24 cellular contexts compared by ENCODE assay signal in genomic region chr6:31397901-31398300, GRCh38. TPM values are rescaled to one million over a fixed set of nuclear protein-coding genes. Genes with fewer than 3 reads are reported as not detected.
DNase-seq lines count a peak whose midpoint lies in the region; ATAC-seq and TF ChIP-seq lines count a peak whose summit lies in the region.
"Had no signal": no experiment of that assay in that cellular context is flagged by ENCODE, and none has a peak within 500 bp of the region (broad histone marks: within the 10 kb centered on the region; RNA-seq: fewer than 3 reads in every experiment).

No MANE protein-coding gene starts in this region.

- DNase-seq in HAP-1 (ENCODE audit: low spot score in 2 of 2), result peak; percentile 42 to 62
- no peak for DNase-seq in RWPE1 (ENCODE audit: low spot score)
- DNase-seq in T-helper 9 cell, result no peak
- no peak for DNase-seq in left ventricle myocardium superior
- DNase-seq: activated CD4-positive, alpha-beta T cell treated with anti-CD3 and anti-CD28 coated beads for 48 hours; activated CD8-positive, alpha-beta memory T cell treated with anti-CD3 and anti-CD28 coated beads, Interleukin-2, amount 10 ng/mL, durations not matched to agents 7 days and 5 days; activated naive CD4-positive, alpha-beta T cell treated with anti-CD3 and anti-CD28 coated beads, Interleukin-2, amount 50 U/mL, for 16 hours; anterior cingulate cortex; dermis blood vessel endothelial cell; DMS79; heart left ventricle; HFFc6; mucosa of descending colon; NCI-H1417 treated with DMSO at 0.1 percent for 48 hours; posterior cingulate gyrus; T-helper 2 cell had no signal

- POLR2A ChIA-PET in RWPE1 (lab: Yijun Ruan, JAX; ENCODE audit: low non-redundant PET), result no interaction called here

- peaks cover 0 to 6% (median 0%) of the 10 kb centered on the region in 11 experiments; a peak in 4 of 22 replicates for H3K36me3 ChIP-seq in BLaER1 treated with 17β-estradiol and CSF1 and Interleukin-3, amounts not matched to agents 10 nM and 100 nM
- H3K36me3 ChIP-seq in HAP-1 (replicated peaks), result no peaks in the 10 kb centered on the region; the same call in 1 of the 2 replicates
- H3K36me3 ChIP-seq: neural progenitor cell had no signal

- H3K27ac Mint-ChIP-seq in nephron, result no peak overlapping the region
- H3K27ac Mint-ChIP-seq: activated CD8-positive, alpha-beta memory T cell treated with anti-CD3 and anti-CD28 coated beads, Interleukin-2, amount 10 ng/mL, durations not matched to agents 7 days and 5 days; activated T-helper 1 cell treated with anti-CD3 and anti-CD28 coated beads, Interleukin-12 subunit alpha, Interleukin-12 subunit beta, Interleukin-2, Interleukin-4 antibody, amounts not matched to agents 30 ng/mL and 10 ng/mL and 1 ng/mL, durations not matched to agents 14 hours and 24 hours and 36 hours; HFFc6; neural progenitor cell had no signal

- no peak overlapping the region for H3K27ac ChIP-seq in BLaER1 treated with 17β-estradiol and CSF1 and Interleukin-3, amounts not matched to agents 10 nM and 100 nM
- peak overlapping the region; percentile 53 for H3K27ac ChIP-seq in RWPE1
- H3K27ac ChIP-seq: heart left ventricle, neural progenitor cell, SK-N-MC had no signal

- no peaks in the 10 kb centered on the region for H3K9me3 Mint-ChIP-seq in nephron
- H3K9me3 Mint-ChIP-seq: activated T-helper 1 cell treated with anti-CD3 and anti-CD28 coated beads, Interleukin-12 subunit alpha, Interleukin-12 subunit beta, Interleukin-2, Interleukin-4 antibody, amounts not matched to agents 30 ng/mL and 10 ng/mL and 1 ng/mL, durations not matched to agents 14 hours and 24 hours and 36 hours; HFFc6 had no signal

- peaks cover 39% of the 10 kb centered on the region for H3K27me3 Mint-ChIP-seq in nephron (ENCODE audit: low read depth)
- H3K27me3 Mint-ChIP-seq: activated CD8-positive, alpha-beta memory T cell treated with anti-CD3 and anti-CD28 coated beads, Interleukin-2, amount 10 ng/mL, durations not matched to agents 7 days and 5 days had no signal

- no peaks in the 10 kb centered on the region for H3K36me3 Mint-ChIP-seq in nephron (ENCODE audit: low read depth)

- H4K20me1 ChIP-seq in BLaER1 treated with 17β-estradiol and CSF1 and Interleukin-3, amounts not matched to agents 10 nM and 100 nM, result peaks cover 4 to 18% (median 10%) of the 10 kb centered on the region in 11 experiments; a peak in 16 of 22 replicates

- peaks cover 43 to 54% (median 48%) of the 10 kb centered on the region in 10 experiments for H3K4me1 ChIP-seq in BLaER1 treated with 17β-estradiol and CSF1 and Interleukin-3, amounts not matched to agents 10 nM and 100 nM
- peaks cover 40% of the 10 kb centered on the region for H3K4me1 ChIP-seq in HAP-1

- in situ Hi-C loops in HAP-1 (cut with MboI; ENCODE audit: low sequenced_read_pairs), result no loop called here

- peak overlapping the region in 2 of 3 experiments; percentile 21 to 47 for H3K4me3 Mint-ChIP-seq in nephron
- H3K4me3 Mint-ChIP-seq: activated CD8-positive, alpha-beta memory T cell treated with anti-CD3 and anti-CD28 coated beads, Interleukin-2, amount 10 ng/mL, durations not matched to agents 7 days and 5 days; activated T-helper 1 cell treated with anti-CD3 and anti-CD28 coated beads, Interleukin-12 subunit alpha, Interleukin-12 subunit beta, Interleukin-2, Interleukin-4 antibody, amounts not matched to agents 30 ng/mL and 10 ng/mL and 1 ng/mL, durations not matched to agents 14 hours and 24 hours and 36 hours; HFFc6; neural progenitor cell had no signal

- peaks cover 31% of the 10 kb centered on the region for H3K4me1 Mint-ChIP-seq in nephron

- no peak for TF ChIP-seq CTCF in RWPE1 (conservative IDR thresholded peaks at IDR 0.05; ENCODE audit: low read depth)
- TF ChIP-seq CTCF in nephron (IDR thresholded peaks at IDR 0.05; ENCODE audit: unreplicated experiment in 3 of 3), result no peak

- H3K9me3 ChIP-seq in BLaER1 treated with 17β-estradiol and CSF1 and Interleukin-3, amounts not matched to agents 10 nM and 100 nM (replicated peaks in 1 of 11), result no peaks in the 10 kb centered on the region
- no peaks in the 10 kb centered on the region for H3K9me3 ChIP-seq in HAP-1
- H3K9me3 ChIP-seq: heart left ventricle, mucosa of descending colon had no signal

- H3K4me3 ChIP-seq in BLaER1 treated with 17β-estradiol and CSF1 and Interleukin-3, amounts not matched to agents 10 nM and 100 nM, result peak overlapping the region in 1 of 10 experiments; percentile 3; a peak in 2 of 20 replicates
- H3K4me3 ChIP-seq in HAP-1, result peak overlapping the region; percentile 65
- H3K4me3 ChIP-seq: heart left ventricle, mucosa of descending colon, neural progenitor cell had no signal

- ATAC-seq in left ventricle myocardium superior (no peak), GM21528 (IDR thresholded peaks at IDR 0.05; ENCODE audit: low FRiP score, unreplicated experiment) (no peak)
- ATAC-seq: activated CD8-positive, alpha-beta memory T cell treated with anti-CD3 and anti-CD28 coated beads, Interleukin-2, amount 10 ng/mL, durations not matched to agents 7 days and 5 days; heart left ventricle; left lobe of liver; mucosa of descending colon; sciatic nerve had no signal

- intact Hi-C loops in left ventricle myocardium superior (cut with micrococcal nuclease), result loop anchor here (5.0 kb wide), 1 partner anchor 44 kb away; no protein-coding TSS in a partner anchor

- no peaks in the 10 kb centered on the region for H3K27me3 ChIP-seq in BLaER1 treated with 17β-estradiol and CSF1 and Interleukin-3, amounts not matched to agents 10 nM and 100 nM
- H3K27me3 ChIP-seq in HAP-1 (ENCODE audit: low read depth), result no peaks in the 10 kb centered on the region
- H3K27me3 ChIP-seq: heart left ventricle had no signal

- H3K9ac ChIP-seq in BLaER1 treated with 17β-estradiol and CSF1 and Interleukin-3, amounts not matched to agents 10 nM and 100 nM, result peak overlapping the region in 3 of 11 experiments; percentile 3 to 34 (median 28); a peak in 4 of 22 replicates
- H3K9ac ChIP-seq: neural progenitor cell had no signal

- CTCF ChIA-PET in RWPE1 (lab: Yijun Ruan, JAX), result interaction anchor here (0.7 to 3.9 kb wide), 2 partner anchors 44 to 401 kb away, joined by 4 to 19 read pairs; no protein-coding TSS in a partner anchor

- H3K4me2 ChIP-seq in BLaER1 treated with 17β-estradiol and CSF1 and Interleukin-3, amounts not matched to agents 10 nM and 100 nM, result peak overlapping the region; percentile 78 to 99 (median 98); a peak in 19 of 22 replicates
- H3K4me2 ChIP-seq: neural progenitor cell had no signal

RNA-seq across cellular contexts. Expression of gene MICA, which starts 5.5 kb away (rescaled TPM):
- total RNA-seq in left ventricle myocardium superior, result 10.3 TPM

RNA-seq across cellular contexts. Expression of gene HLA-B, which starts 40.9 kb away (rescaled TPM):
- 431 TPM for total RNA-seq in left ventricle myocardium superior

Comparison
In these comparisons a context has a peak if more than half of its experiments do, and no peak if none do; other contexts are left out.
1. DNase-seq: peak in HAP-1 (2 of 2); none in RWPE1 (single experiment), T-helper 9 cell (single experiment) and left ventricle myocardium superior (single experiment).